ENCODE assay signal across 8 cellular contexts in the genomic region with DNA sequence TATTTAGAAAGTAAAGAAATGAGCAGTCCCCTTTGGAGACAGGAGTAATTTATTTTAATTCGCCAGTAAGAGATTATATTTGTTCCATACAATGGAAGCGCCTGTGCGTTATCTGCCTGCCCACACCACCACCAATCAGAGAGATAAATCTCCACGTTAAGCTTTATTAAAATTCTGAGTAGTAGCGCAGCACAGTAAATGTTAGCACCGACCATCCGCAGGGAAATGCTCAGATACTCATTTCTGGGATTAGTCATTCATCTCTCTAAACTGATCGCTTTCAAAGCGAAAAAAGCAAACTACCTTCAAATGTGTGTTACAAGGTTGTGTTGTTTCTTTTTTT. TPM values are rescaled to one million over a fixed set of nuclear protein-coding genes. Genes with fewer than 3 reads are reported as not detected.
DNase-seq lines count a peak whose midpoint lies in the region; ATAC-seq, FAIRE-seq and TF ChIP-seq lines count a peak whose summit lies in the region.

No MANE protein-coding gene starts in this region.

- H3K4me3 Mint-ChIP-seq in CD8-positive, alpha-beta T cell: peak overlapping the region; percentile 83

- in situ Hi-C loops in HepG2 (cut with HindIII; ENCODE audit: extremely low pct_ligation_motif_present, low pct_unique_long_range_greater_than_20kb): loop anchor here (10.0 kb wide), 1 partner anchor 318 kb away; no protein-coding TSS in a partner anchor

- peak overlapping the region; percentile 97 for H3K9ac ChIP-seq in HepG2 (ENCODE audit: insufficient read depth, low read depth, low read length)

- no peak for DNase-seq in CD8-positive, alpha-beta T cell
- DNase-seq in M059J (ENCODE audit: low read depth) (peak; percentile 64), ascending aorta (ENCODE audit: low spot score in 2 of 2) (no peak), HepG2 (ENCODE audit: low spot score) (no peak), upper lobe of left lung (no peak), activated gamma-delta T cell treated with Interleukin-2 at 50 U/mL for 16 hours (no peak)
- no peak for DNase-seq in stimulated activated CD4-positive, alpha-beta T cell treated with anti-CD3 and anti-CD28 coated beads, Interleukin-4, amount 100 ng/mL, for 4 hours

- peaks cover 12% of the 10 kb centered on the region for H3K36me3 Mint-ChIP-seq in CD8-positive, alpha-beta T cell

- H3K27me3 Mint-ChIP-seq in CD8-positive, alpha-beta T cell (ENCODE audit: low read depth): no peaks in the 10 kb centered on the region

- intact Hi-C loops in CD8-positive, alpha-beta T cell (cut with DNase I, micrococcal nuclease): loop anchor here (1.0 to 10.0 kb wide), 5 partner anchors 73 to 1732 kb away; a partner anchor contains a TSS
- intact Hi-C loops in ascending aorta (cut with DNase I): loop anchor here (5.0 kb wide), 6 partner anchors 100 to 320 kb away; no protein-coding TSS in a partner anchor
- intact Hi-C loops in HepG2 (cut with micrococcal nuclease; ENCODE audit: unreplicated experiment): loop anchor here (2.0 to 10.0 kb wide), 4 partner anchors 40 to 328 kb away; no protein-coding TSS in a partner anchor

- CTCF ChIA-PET in CD8-positive, alpha-beta T cell (lab: Charles Lee): interaction anchor here (0.6 to 1.2 kb wide), 3 partner anchors 25 to 39 kb away, joined by 3 to 4 read pairs (median 3); no protein-coding TSS in a partner anchor
- CTCF ChIA-PET in HepG2 (lab: Yijun Ruan, JAX; ENCODE audit: low intra/inter-chr PET ratio, low total read pairs): no interaction called here

- TF ChIP-seq RAD21 in HepG2 (CRISPR knock-in tag; IDR thresholded peaks at IDR 0.05): no peak

- H4K20me1 ChIP-seq in HepG2 (ENCODE audit: insufficient read depth, low read length): peaks cover 44% of the 10 kb centered on the region

- no peaks in the 10 kb centered on the region for H3K9me3 ChIP-seq in CD8-positive, alpha-beta T cell (ENCODE audit: low read length)
- H3K9me3 ChIP-seq in ascending aorta (no peaks in the 10 kb centered on the region), HepG2 (ENCODE audit: low read length) (no peaks in the 10 kb centered on the region), upper lobe of left lung (no peaks in the 10 kb centered on the region)

- TF ChIP-seq POLR2A in HepG2 (IDR thresholded peaks at IDR 0.05; ENCODE audit: insufficient read depth in 1 of 2, low read depth in 2 of 2, low read length in 2 of 2) (no peak), upper lobe of left lung (IDR thresholded peaks at IDR 0.05) (peak in 1 of 4 donors; percentile 46)

- peaks cover 31% of the 10 kb centered on the region for H3K4me1 Mint-ChIP-seq in CD8-positive, alpha-beta T cell (ENCODE audit: low read depth)

- POLR2A ChIA-PET in CD8-positive, alpha-beta T cell (lab: Charles Lee): interaction anchor here (0.6 to 1.2 kb wide), 2 partner anchors 10 to 39 kb away, joined by 3 read pairs; no protein-coding TSS in a partner anchor
- POLR2A ChIA-PET in HepG2 (lab: Yijun Ruan, JAX): interaction anchor here (0.6 to 3.5 kb wide), 9 partner anchors 9 to 159 kb away, joined by 3 to 33 read pairs (median 4); no protein-coding TSS in a partner anchor

- peaks cover 8% of the 10 kb centered on the region for H3K4me1 ChIP-seq in CD8-positive, alpha-beta T cell (ENCODE audit: insufficient read depth, low read length)
- H3K4me1 ChIP-seq in ascending aorta (peaks cover 11 to 33% of the 10 kb centered on the region in 2 donors), HepG2 (ENCODE audit: insufficient read depth, low read length) (peaks cover 78% of the 10 kb centered on the region), upper lobe of left lung (peaks cover 27 to 55% (median 43%) of the 10 kb centered on the region in 4 donors)

- TF ChIP-seq EP300 in HepG2 (IDR thresholded peaks at IDR 0.05; ENCODE audit: low read depth in 2 of 2, low read length in 2 of 2) (no peak), HepG2 (CRISPR knock-in tag; IDR thresholded peaks at IDR 0.05; ENCODE audit: borderline replicate concordance) (no peak), upper lobe of left lung (IDR thresholded peaks at IDR 0.05) (no peak)

- peak overlapping the region; percentile 73 for H3K27ac Mint-ChIP-seq in CD8-positive, alpha-beta T cell

- no peaks in the 10 kb centered on the region for H3K27me3 ChIP-seq in CD8-positive, alpha-beta T cell (ENCODE audit: insufficient read depth, low read length)
- H3K27me3 ChIP-seq in ascending aorta: no peaks in the 10 kb centered on the region
- no peaks in the 10 kb centered on the region; a peak in 1 of 5 replicates for H3K27me3 ChIP-seq in HepG2 (ENCODE audit: control insufficient read depth in 1 of 2, insufficient read depth in 2 of 2, low read length in 2 of 2)
- no peaks in the 10 kb centered on the region for H3K27me3 ChIP-seq in upper lobe of left lung

- H3K9me3 Mint-ChIP-seq in CD8-positive, alpha-beta T cell: no peaks in the 10 kb centered on the region

- H3K27ac ChIP-seq in CD8-positive, alpha-beta T cell (ENCODE audit: low read depth, low read length): peak overlapping the region; percentile 51
- H3K27ac ChIP-seq in ascending aorta: peak overlapping the region; percentile 99
- H3K27ac ChIP-seq in HepG2 (ENCODE audit: extremely low read length, insufficient read depth, low read length): peak overlapping the region; percentile 75
- H3K27ac ChIP-seq in upper lobe of left lung: peak overlapping the region; percentile 97 to 99 (median 98)

- H3K4me3 ChIP-seq in CD8-positive, alpha-beta T cell (ENCODE audit: low read depth, low read length): peak overlapping the region; percentile 74
- H3K4me3 ChIP-seq in ascending aorta: peak overlapping the region; percentile 91 to 100
- H3K4me3 ChIP-seq in HepG2 (replicated peaks in 1 of 3; ENCODE audit: insufficient read depth in 1 of 3, low read depth in 2 of 3, low read length in 3 of 3): peak overlapping the region; percentile 88 to 98 (median 96)
- peak overlapping the region; percentile 60 to 91 (median 87) for H3K4me3 ChIP-seq in upper lobe of left lung

- H3K79me2 ChIP-seq in HepG2 (ENCODE audit: insufficient read depth, low read length): peaks cover 59% of the 10 kb centered on the region

- no peak for ATAC-seq in CD8-positive, alpha-beta T cell
- ATAC-seq in HepG2 (no peak), upper lobe of left lung (ENCODE audit: low FRiP score in 2 of 2) (no peak), HG02852 (IDR thresholded peaks at IDR 0.05; ENCODE audit: unreplicated experiment) (no peak)

- WGBS in HepG2 (ENCODE audit: low lambda C conversion rate): 1% methylated on average over 9 of the region's 9 CpGs
- 3 to 4% methylated on average over 9 of the region's 9 CpGs for WGBS in upper lobe of left lung, 2 donors

- TF ChIP-seq CTCF in CD8-positive, alpha-beta T cell (IDR thresholded peaks at IDR 0.05): no peak
- TF ChIP-seq CTCF in ascending aorta (IDR thresholded peaks at IDR 0.05): no peak
- TF ChIP-seq CTCF in HepG2 (CRISPR knock-in tag; IDR thresholded peaks at IDR 0.05): no peak
- no peak for TF ChIP-seq CTCF in upper lobe of left lung (IDR thresholded peaks at IDR 0.05)

- H2AFZ ChIP-seq in HepG2 (ENCODE audit: low read length): no peak overlapping the region

- no peaks in the 10 kb centered on the region for H3K36me3 ChIP-seq in CD8-positive, alpha-beta T cell (ENCODE audit: insufficient read depth, low read length)
- peaks cover 3 to 19% of the 10 kb centered on the region in 2 donors for H3K36me3 ChIP-seq in ascending aorta
- peaks cover 7 to 29% of the 10 kb centered on the region in 2 experiments for H3K36me3 ChIP-seq in HepG2 (replicated peaks in 1 of 2; ENCODE audit: control insufficient read depth in 1 of 2, insufficient read depth in 2 of 2, low read length in 2 of 2)
- H3K36me3 ChIP-seq in upper lobe of left lung: peaks cover 0 to 37% (median 2%) of the 10 kb centered on the region in 4 donors

- BruUV-seq in HepG2 (replicated peaks; lab: Mats Ljungman, UMichigan): no TSS peak

- H3K4me2 ChIP-seq in HepG2 (ENCODE audit: low read depth, low read length): peak overlapping the region; percentile 85

- FAIRE-seq in HepG2 (lab: Jason Lieb, UNC): no peak

TF ChIP-seq in HepG2, 621 proteins besides CTCF, POLR2A, EP300 and RAD21 (continues in another document):
- TF ChIP-seq TOE1 (CRISPR knock-in tag; IDR thresholded peaks at IDR 0.05) (no peak), SMARCC2 (IDR thresholded peaks at IDR 0.05) (no peak), ZNF570 (CRISPR knock-in tag; IDR thresholded peaks at IDR 0.05; ENCODE audit: borderline replicate concordance) (no peak), KDM1A (CRISPR knock-in tag; IDR thresholded peaks at IDR 0.05) (no peak), GATAD2A (CRISPR knock-in tag; IDR thresholded peaks at IDR 0.05) (no peak), ZNF207 (IDR thresholded peaks at IDR 0.05; ENCODE audit: borderline replicate concordance) (no peak), PHF21A (CRISPR knock-in tag; IDR thresholded peaks at IDR 0.05) (no peak), ZNF781 (CRISPR knock-in tag; IDR thresholded peaks at IDR 0.05; ENCODE audit: borderline replicate concordance, not compliant biosample characterization) (no peak)

RNA-seq across cellular contexts. Expression of a gene that starts 1.2 kb away (rescaled TPM):
- 10 to 100 TPM in 1 of 2 experiments, 1 to 10 TPM in 1; 8.1 to 10.0 TPM for total RNA-seq in CD8-positive, alpha-beta T cell
- 27.9 and 37.8 TPM in 2 replicates for total RNA-seq in M059J (2014; rRNA removed; shearing (Covaris generic))
- total RNA-seq in ascending aorta (113 TPM), HepG2 (2016; rRNA removed; fragmentation: Illumina TruSeq; extraction: Trizol) (24.6 and 28.2 TPM in 2 replicates), upper lobe of left lung (100 to 1,000 TPM in 5 of 6 donors, 10 to 100 TPM in 1; 70.2 to 215 (median 143) TPM)
- total RNA-seq in HepG2 (2016; cell fraction: cytosol; rRNA removed; fragmentation: Illumina TruSeq; extraction: Trizol; ENCODE audit: low read depth): 3.8 and 4.0 TPM in 2 replicates
- 23.9 and 25.8 TPM in 2 replicates for total RNA-seq in HepG2 (2016; cell fraction: insoluble cytoplasmic fraction; rRNA removed; fragmentation: Illumina TruSeq; extraction: Trizol)
- 12.7 and 13.7 TPM in 2 replicates for total RNA-seq in HepG2 (2016; cell fraction: membrane; rRNA removed; fragmentation: Illumina TruSeq; extraction: Trizol)
- total RNA-seq in HepG2 (2016; cell fraction: nucleus; rRNA removed; fragmentation: Illumina TruSeq; extraction: Trizol): 18.7 and 22.0 TPM in 2 replicates
- 64.4 and 71.4 TPM in 2 replicates for polyA plus RNA-seq in HepG2 (2011; rRNA removed)
- polyA plus RNA-seq in HepG2 (2011; cell fraction: cytosol; rRNA removed): 35.2 and 41.5 TPM in 2 replicates
- 84.4 and 87.5 TPM in 2 replicates for polyA plus RNA-seq in HepG2 (2011; cell fraction: nucleus; rRNA removed)
- 88.7 and 93.9 TPM in 2 replicates for polyA plus RNA-seq in HepG2 (2012)
- 4.9 and 5.3 TPM in 2 replicates for polyA plus RNA-seq in HepG2 (2016; cell fraction: cytosol; fragmentation: Illumina TruSeq; extraction: Trizol; ENCODE audit: low read depth)
- polyA plus RNA-seq in HepG2 (2016; cell fraction: insoluble cytoplasmic fraction; fragmentation: Illumina TruSeq; extraction: Trizol; ENCODE audit: low read depth): 32.4 and 34.7 TPM in 2 replicates
- polyA plus RNA-seq in HepG2 (2016; cell fraction: membrane; fragmentation: Illumina TruSeq; extraction: Trizol; ENCODE audit: low read depth): 11.1 and 13.2 TPM in 2 replicates
- polyA plus RNA-seq in HepG2 (2016; cell fraction: nucleus; fragmentation: Illumina TruSeq; extraction: Trizol; ENCODE audit: insufficient read depth, low read depth): 37.6 and 39.9 TPM in 2 replicates
- 29.2 and 54.2 TPM in 2 replicates for polyA minus RNA-seq in HepG2 (2011; rRNA and poly(A)+ RNA removed; ENCODE audit: low replicate concordance)
- polyA minus RNA-seq in HepG2 (2011; cell fraction: cytosol; rRNA and poly(A)+ RNA removed): 54.7 and 59.7 TPM in 2 replicates
- 39.1 and 52.8 TPM in 2 replicates for polyA minus RNA-seq in HepG2 (2011; cell fraction: nucleus; rRNA and poly(A)+ RNA removed)
